Comparison of ENCODE assay signal across 21 cellular contexts in genomic region chr11:100778386-100778785, GRCh38.
DNase-seq lines count a peak whose midpoint lies in the region; ATAC-seq, FAIRE-seq and TF ChIP-seq lines count a peak whose summit lies in the region.
"Had no signal": no experiment of that assay in that cellular context is flagged by ENCODE, and none has a peak within 500 bp of the region (broad histone marks: within the 10 kb centered on the region; RNA-seq: fewer than 3 reads in every experiment).

No MANE protein-coding gene starts in this region.

- WGBS in transverse colon (ENCODE audit: low coverage in 1 of 2), 2 donors: 26 to 39% methylated on average over 2 of the region's 2 CpGs

- TF ChIP-seq EP300 in transverse colon (IDR thresholded peaks at IDR 0.05; ENCODE audit: low read depth): no peak

- H3K79me2 ChIP-seq in keratinocyte (ENCODE audit: control insufficient read depth, insufficient read depth, low read length): peaks cover 2% of the 10 kb centered on the region

- H3K9ac ChIP-seq in keratinocyte (ENCODE audit: control insufficient read depth, extremely low read depth, insufficient read depth, low read length): no peak overlapping the region

- TF ChIP-seq POLR2A in breast epithelium (IDR thresholded peaks at IDR 0.05) (no peak), transverse colon (IDR thresholded peaks at IDR 0.05) (no peak)

- no peaks in the 10 kb centered on the region for H3K9me3 Mint-ChIP-seq in MCF 10A (ENCODE audit: unreplicated experiment)

- H3K4me1 ChIP-seq in breast epithelium (no peaks in the 10 kb centered on the region), Panc1 (ENCODE audit: control insufficient read depth, insufficient read depth, low read length) (peaks cover 16% of the 10 kb centered on the region), keratinocyte (ENCODE audit: control insufficient read depth, extremely low read depth, insufficient read depth, low read length) (peaks cover 41% of the 10 kb centered on the region), transverse colon (peaks cover 0 to 53% (median 24%) of the 10 kb centered on the region in 4 donors)

- H3K27me3 Mint-ChIP-seq in MCF 10A (ENCODE audit: insufficient read depth, unreplicated experiment): no peaks in the 10 kb centered on the region

- dilution Hi-C loops in keratinocyte (cut with MboI; ENCODE audit: extremely low pct_ligation_motif_present, low sequenced_read_pairs): no loop called here

- H3K4me3 ChIP-seq in breast epithelium: no peak overlapping the region
- H3K4me3 ChIP-seq in Panc1 (ENCODE audit: low read depth in 2 of 2, low read length in 2 of 2): no peak overlapping the region
- H3K4me3 ChIP-seq in keratinocyte (ENCODE audit: control insufficient read depth in 2 of 3, extremely low read depth in 1 of 3, insufficient read depth in 2 of 3, low read depth in 1 of 3, low read length in 3 of 3): no peak overlapping the region
- no peak overlapping the region for H3K4me3 ChIP-seq in transverse colon

- H3K9me3 ChIP-seq in breast epithelium (no peaks in the 10 kb centered on the region), Panc1 (ENCODE audit: control insufficient read depth, insufficient read depth, low read depth, low read length) (no peaks in the 10 kb centered on the region), keratinocyte (ENCODE audit: control insufficient read depth, low read depth, low read length) (no peaks in the 10 kb centered on the region), transverse colon (no peaks in the 10 kb centered on the region)

- no peak overlapping the region for H3K4me3 Mint-ChIP-seq in MCF 10A (ENCODE audit: unreplicated experiment)

- H3K27me3 ChIP-seq in breast epithelium: no peaks in the 10 kb centered on the region
- no peaks in the 10 kb centered on the region for H3K27me3 ChIP-seq in Panc1 (ENCODE audit: control insufficient read depth, insufficient read depth, low read length)
- H3K27me3 ChIP-seq in keratinocyte (ENCODE audit: control insufficient read depth, extremely low read depth, insufficient read depth, low read length): no peaks in the 10 kb centered on the region
- H3K27me3 ChIP-seq in transverse colon: no peaks in the 10 kb centered on the region

- no peak for ATAC-seq in Panc1

- no peaks in the 10 kb centered on the region for H3K9me1 ChIP-seq in keratinocyte (ENCODE audit: control insufficient read depth, extremely low read depth, insufficient read depth, low read length)

- no TSS peak for BruUV-seq in MCF 10A (replicated peaks; lab: Mats Ljungman, UMichigan)
- BruUV-seq in Panc1 (replicated peaks; lab: Mats Ljungman, UMichigan): no TSS peak

- FAIRE-seq in keratinocyte (lab: Jason Lieb, UNC): no peak
- FAIRE-seq: A204.1, D721Med, RCC 7860 had no signal

- H3K36me3 Mint-ChIP-seq in MCF 10A (ENCODE audit: insufficient read depth, unreplicated experiment): no peaks in the 10 kb centered on the region

- H3K27ac ChIP-seq in breast epithelium: no peak overlapping the region
- H3K27ac ChIP-seq in Panc1 (ENCODE audit: low read length): 0 out of 2 replicates have a peak overlapping the region, but pooled peaks have one; percentile 18
- H3K27ac ChIP-seq in keratinocyte (ENCODE audit: control insufficient read depth, insufficient read depth, low read length): peak overlapping the region; percentile 95
- H3K27ac ChIP-seq in transverse colon: peak overlapping the region; percentile 79 to 87 (median 82)

- no peak for TF ChIP-seq CTCF in MCF 10A (IDR thresholded peaks at IDR 0.05; ENCODE audit: unreplicated experiment)
- no peak for TF ChIP-seq CTCF in breast epithelium (IDR thresholded peaks at IDR 0.05)
- TF ChIP-seq CTCF in Panc1 (IDR thresholded peaks at IDR 0.05): no peak
- TF ChIP-seq CTCF in keratinocyte (optimal IDR thresholded peaks at IDR 0.05 in 1 of 3, IDR thresholded peaks at IDR 0.05 in 1 of 3, conservative IDR thresholded peaks at IDR 0.05 in 1 of 3; ENCODE audit: extremely low read depth in 1 of 3, insufficient read depth in 2 of 3, low read length in 3 of 3): no peak
- TF ChIP-seq CTCF in transverse colon (IDR thresholded peaks at IDR 0.05): no peak

- in situ Hi-C loops in Panc1 (cut with HindIII; ENCODE audit: low pct_unique_long_range_greater_than_20kb, low sequenced_read_pairs): no loop called here
- in situ Hi-C loops in transverse colon (cut with MboI; ENCODE audit: low pct_ligation_motif_present in 1 of 4, low pct_unique_long_range_greater_than_20kb in 1 of 4, low sequenced_read_pairs in 3 of 4): no loop called here

- no peak overlapping the region for H3K4me2 ChIP-seq in keratinocyte (ENCODE audit: control insufficient read depth, extremely low read depth, insufficient read depth, low read depth, low read length)

- DNase-seq in MCF 10A (ENCODE audit: unreplicated experiment): no peak
- DNase-seq in breast epithelium (ENCODE audit: low spot score in 2 of 2): no peak
- no peak for DNase-seq in Panc1 (ENCODE audit: low read depth, low spot score)
- DNase-seq in keratinocyte (ENCODE audit: low read depth, low spot score): no peak
- DNase-seq in transverse colon: no peak
- DNase-seq in C1 segment of cervical spinal cord (lab: John Stamatoyannopoulos, UW): no peak
- no peak for DNase-seq in HCEC 1CT
- DNase-seq in NCI-H187 treated with DMSO at 0.1 percent for 48 hours (lab: John Stamatoyannopoulos, UW): no peak
- DNase-seq: DMS79 treated with DMSO at 0.1 percent for 48 hours, GF-D8, GOT3, Karpas-422, MV-4-11, NCI-H146, NCI-H2107, NCI-H226, NCI-H526, SHP77 had no signal

- no peaks in the 10 kb centered on the region for H4K20me1 ChIP-seq in keratinocyte (ENCODE audit: control insufficient read depth, extremely low read depth, insufficient read depth, low read length)

- H3K27ac Mint-ChIP-seq in MCF 10A (ENCODE audit: low read depth, unreplicated experiment): peak overlapping the region; percentile 9

- CTCF ChIA-PET in MCF 10A (lab: Yijun Ruan, JAX) (interaction anchor here (0.5 to 0.9 kb wide), 3 partner anchors 24 to 864 kb away, joined by 3 to 4 read pairs (median 4); no protein-coding TSS in a partner anchor), Panc1 (lab: Charles Lee) (no interaction called here)

- intact Hi-C loops in MCF 10A (cut with micrococcal nuclease): loop anchor here (5.0 kb wide), 1 partner anchor 91 kb away; the partner anchor contains the start of gene ARHGAP42
- intact Hi-C loops in breast epithelium (cut with DNase I; ENCODE audit: low total_unique reads): no loop called here
- intact Hi-C loops in Panc1 (cut with micrococcal nuclease; ENCODE audit: unreplicated experiment): no loop called here
- intact Hi-C loops in transverse colon (cut with DNase I; ENCODE audit: low total_unique reads): no loop called here

- no peak overlapping the region for H2AFZ ChIP-seq in keratinocyte (ENCODE audit: control insufficient read depth, low read length)

- POLR2A ChIA-PET in MCF 10A (lab: Yijun Ruan, JAX): interaction anchor here (1.2 kb wide), 1 partner anchor 91 kb away, joined by 3 read pairs; no protein-coding TSS in a partner anchor
- POLR2A ChIA-PET in Panc1 (lab: Charles Lee): interaction anchor here (0.7 to 1.1 kb wide), 3 partner anchors 55 to 141 kb away, joined by 3 to 4 read pairs (median 3); no protein-coding TSS in a partner anchor

- H3K36me3 ChIP-seq in breast epithelium (no peaks in the 10 kb centered on the region), Panc1 (ENCODE audit: control insufficient read depth, insufficient read depth, low read length) (no peaks in the 10 kb centered on the region), keratinocyte (ENCODE audit: control insufficient read depth in 2 of 2, extremely low read depth in 1 of 2, insufficient read depth in 2 of 2, low read length in 2 of 2) (no peaks in the 10 kb centered on the region), transverse colon (no peaks in the 10 kb centered on the region)

- peaks cover 20% of the 10 kb centered on the region for H3K4me1 Mint-ChIP-seq in MCF 10A (ENCODE audit: insufficient read depth, unreplicated experiment)

Comparison
In these comparisons a context has a peak if more than half of its experiments do, and no peak if none do; other contexts are left out.
1. H3K27ac ChIP-seq: peak in Panc1 (single experiment), keratinocyte (single experiment) and transverse colon (4 of 4); none in breast epithelium (0 of 2).